Comparison of ENCODE assay signal across 8 cellular contexts in the genomic region with DNA sequence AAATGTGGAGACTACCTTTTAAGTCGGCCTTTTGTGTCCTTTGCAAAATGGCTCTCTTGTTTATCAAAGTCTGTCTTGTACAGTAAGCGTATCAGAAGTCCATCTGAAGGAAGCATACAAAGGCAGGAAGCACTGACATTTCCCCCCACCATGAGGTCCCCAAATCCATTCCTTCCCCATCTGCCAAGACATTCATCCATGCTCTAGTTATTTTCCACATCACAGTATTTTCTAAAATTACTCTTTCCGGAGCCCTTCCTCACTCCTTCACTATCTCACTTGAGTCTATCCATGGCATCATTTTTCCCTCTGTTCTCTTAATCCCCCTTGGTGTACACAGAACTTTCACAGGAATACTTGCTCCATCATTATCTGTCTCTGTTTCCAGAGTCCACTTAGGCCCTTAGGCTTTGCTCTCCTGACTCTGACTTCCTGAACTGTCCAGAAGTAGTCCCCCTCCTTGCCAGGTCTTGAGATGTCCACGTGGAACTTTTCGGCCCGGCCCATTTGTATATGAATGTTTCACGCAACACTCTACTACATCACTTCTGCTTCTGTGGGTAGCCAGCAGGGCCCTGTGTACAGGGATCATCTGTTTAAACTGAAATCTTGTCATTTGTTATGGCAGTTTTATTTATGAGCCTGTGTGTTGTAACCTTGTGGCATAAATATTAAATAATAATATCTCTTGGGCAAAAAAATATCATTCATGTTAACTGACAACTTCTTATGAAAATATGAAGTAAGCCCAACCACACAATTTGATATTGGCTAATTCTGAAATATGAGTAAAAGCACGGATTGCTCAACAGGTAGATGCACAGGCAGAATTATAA. TPM values are rescaled to one million over a fixed set of nuclear protein-coding genes. Genes with fewer than 3 reads are reported as not detected.
A peak's percentile ranks its signal among the peaks of the same experiment; 100 is the strongest.
DNase-seq lines count a peak whose midpoint lies in the region; ATAC-seq and TF ChIP-seq lines count a peak whose summit lies in the region.

No MANE protein-coding gene starts in this region.

- no peak for TF ChIP-seq CTCF in GM10248 (IDR thresholded peaks at IDR 0.05; ENCODE audit: control extremely low read depth, extremely low read depth, low read depth, missing control alignments)
- TF ChIP-seq CTCF in testis (IDR thresholded peaks at IDR 0.05), result no peak

- H3K27me3 Mint-ChIP-seq in IgD-negative memory B cell, result no peaks in the 10 kb centered on the region
- H3K27me3 Mint-ChIP-seq in activated naive CD8-positive, alpha-beta T cell treated with anti-CD3 and anti-CD28 coated beads, Interleukin-2, amount 10 ng/mL, durations not matched to agents 7 days and 5 days, result no peaks in the 10 kb centered on the region
- no peaks in the 10 kb centered on the region for H3K27me3 Mint-ChIP-seq in naive B cell

- H3K27ac Mint-ChIP-seq in IgD-negative memory B cell, result peak overlapping the region; percentile 88 to 99 (median 97)
- H3K27ac Mint-ChIP-seq in activated naive CD8-positive, alpha-beta T cell treated with anti-CD3 and anti-CD28 coated beads, Interleukin-2, amount 10 ng/mL, durations not matched to agents 7 days and 5 days, result peak overlapping the region; percentile 100
- peak overlapping the region; percentile 94 to 99 (median 98) for H3K27ac Mint-ChIP-seq in naive B cell

- CTCF ChIA-PET in GM10248 (lab: Yijun Ruan, JAX), result interaction anchor here (1.0 to 1.2 kb wide), 2 partner anchors 65 to 67 kb away, joined by 3 to 4 read pairs; no protein-coding TSS in a partner anchor

- POLR2A ChIA-PET in GM10248 (lab: Yijun Ruan, JAX), result no interaction called here
- POLR2A ChIA-PET in activated naive CD8-positive, alpha-beta T cell treated with anti-CD3 and anti-CD28 coated beads, Interleukin-2, amount 10 ng/mL, durations not matched to agents 7 days and 5 days (lab: Charles Lee), result interaction anchor here (1.0 to 1.8 kb wide), 6 partner anchors 11 to 53 kb away, joined by 3 to 15 read pairs (median 8); a partner anchor contains a TSS

- no peaks in the 10 kb centered on the region for H3K27me3 ChIP-seq in testis

- no peaks in the 10 kb centered on the region for H3K36me3 ChIP-seq in testis (ENCODE audit: low read depth, missing control alignments)

- H3K4me1 ChIP-seq in testis, result no peaks in the 10 kb centered on the region

- DNase-seq in GM10248 (ENCODE audit: extremely low spot score) (peak; percentile 37), naive B cell (peak; percentile 65), testis (no peak), amniotic stem cell (lab: John Stamatoyannopoulos, UW) (no peak), kidney glomerular epithelial cell (lab: John Stamatoyannopoulos, UW) (no peak)
- DNase-seq in activated naive CD8-positive, alpha-beta T cell treated with anti-CD3 and anti-CD28 coated beads, Interleukin-2, amount 10 ng/mL, durations not matched to agents 7 days and 5 days, result no peak

- H3K4me1 Mint-ChIP-seq in IgD-negative memory B cell (peaks cover 42 to 60% (median 57%) of the 10 kb centered on the region in 3 donors), naive B cell (peaks cover 66 to 79% (median 71%) of the 10 kb centered on the region in 3 donors)
- peaks cover 51% of the 10 kb centered on the region for H3K4me1 Mint-ChIP-seq in activated naive CD8-positive, alpha-beta T cell treated with anti-CD3 and anti-CD28 coated beads, Interleukin-2, amount 10 ng/mL, durations not matched to agents 7 days and 5 days

- no peak for ATAC-seq in activated naive CD8-positive, alpha-beta T cell treated with anti-CD3 and anti-CD28 coated beads, Interleukin-2, amount 10 ng/mL, durations not matched to agents 7 days and 5 days (ENCODE audit: low read depth)
- ATAC-seq in naive B cell (ENCODE audit: low read depth in 2 of 2), result peak; percentile 36 to 37
- ATAC-seq in HG02840 (IDR thresholded peaks at IDR 0.05; ENCODE audit: low FRiP score, unreplicated experiment), result no peak

- TF ChIP-seq POLR2A in testis (IDR thresholded peaks at IDR 0.05), result no peak

- 79 to 83% methylated on average over 8 of the region's 8 CpGs for WGBS in testis, 2 donors

- intact Hi-C loops in testis (cut with DNase I; ENCODE audit: low total_unique reads), result no loop called here

- H3K9me3 Mint-ChIP-seq in IgD-negative memory B cell (peaks cover 0 to 3% (median 0%) of the 10 kb centered on the region in 3 donors), naive B cell (peaks cover 0 to 3% (median 0%) of the 10 kb centered on the region in 7 donors)
- H3K9me3 Mint-ChIP-seq in activated naive CD8-positive, alpha-beta T cell treated with anti-CD3 and anti-CD28 coated beads, Interleukin-2, amount 10 ng/mL, durations not matched to agents 7 days and 5 days, result no peaks in the 10 kb centered on the region

- H3K36me3 Mint-ChIP-seq in IgD-negative memory B cell (peaks cover 6% of the 10 kb centered on the region), naive B cell (peaks cover 8 to 35% of the 10 kb centered on the region in 2 donors)
- H3K36me3 Mint-ChIP-seq in activated naive CD8-positive, alpha-beta T cell treated with anti-CD3 and anti-CD28 coated beads, Interleukin-2, amount 10 ng/mL, durations not matched to agents 7 days and 5 days, result peaks cover 16% of the 10 kb centered on the region

- no peak overlapping the region for H3K4me3 ChIP-seq in testis

- H3K4me3 Mint-ChIP-seq in IgD-negative memory B cell (peak overlapping the region; percentile 84 to 100 (median 100)), naive B cell (peak overlapping the region; percentile 97 to 100 (median 98))
- H3K4me3 Mint-ChIP-seq in activated naive CD8-positive, alpha-beta T cell treated with anti-CD3 and anti-CD28 coated beads, Interleukin-2, amount 10 ng/mL, durations not matched to agents 7 days and 5 days, result peak overlapping the region; percentile 100

- no peaks in the 10 kb centered on the region for H3K9me3 ChIP-seq in testis

- no peak overlapping the region for H3K27ac ChIP-seq in testis

RNA-seq across cellular contexts. Expression of a gene that starts 2.0 kb away (rescaled TPM):
- 174 TPM for polyA plus RNA-seq in IgD-negative memory B cell
- total RNA-seq in activated naive CD8-positive, alpha-beta T cell treated with anti-CD3 and anti-CD28 coated beads, Interleukin-2, amount 10 ng/mL, durations not matched to agents 7 days and 5 days, result 10 to 100 TPM; 62.8 to 69.7 TPM
- 100 to 1,000 TPM; 129 to 288 (median 195) TPM for polyA plus RNA-seq in naive B cell (ENCODE audit: low read depth in 6 of 6)
- total RNA-seq in testis, result 1 to 10 TPM; 5.0 to 6.9 TPM
- 15.6 TPM for polyA plus RNA-seq in testis (ENCODE audit: insufficient read depth, low read depth, low replicate concordance)

RNA-seq across cellular contexts. Expression of a gene that starts 53.2 kb away (rescaled TPM):
- polyA plus RNA-seq in IgD-negative memory B cell (65.3 TPM), naive B cell (ENCODE audit: low read depth in 6 of 6) (10 to 100 TPM; 57.8 to 83.2 (median 71.3) TPM), testis (ENCODE audit: insufficient read depth, low read depth, low replicate concordance) (46.1 TPM)
- 10 to 100 TPM; 12.9 to 14.9 TPM for total RNA-seq in activated naive CD8-positive, alpha-beta T cell treated with anti-CD3 and anti-CD28 coated beads, Interleukin-2, amount 10 ng/mL, durations not matched to agents 7 days and 5 days
- 10 to 100 TPM; 31.3 to 38.3 TPM for total RNA-seq in testis

Comparison
In these comparisons a context has a peak if more than half of its experiments do, and no peak if none do; other contexts are left out.
1. DNase-seq: peak in GM10248 (single experiment) and naive B cell (single experiment); none in activated naive CD8-positive, alpha-beta T cell treated with anti-CD3 and anti-CD28 coated beads, Interleukin-2, amount 10 ng/mL, durations not matched to agents 7 days and 5 days (single experiment), testis (single experiment), amniotic stem cell (single experiment) and kidney glomerular epithelial cell (single experiment).
2. ATAC-seq: peak in naive B cell (2 of 2); none in activated naive CD8-positive, alpha-beta T cell treated with anti-CD3 and anti-CD28 coated beads, Interleukin-2, amount 10 ng/mL, durations not matched to agents 7 days and 5 days (single experiment) and HG02840 (single experiment).
3. Peak in every context shown above with its lines, with median percentiles within 50 percentile points of each other: H3K27ac Mint-ChIP-seq and H3K4me3 Mint-ChIP-seq.